In the genomic region with DNA sequence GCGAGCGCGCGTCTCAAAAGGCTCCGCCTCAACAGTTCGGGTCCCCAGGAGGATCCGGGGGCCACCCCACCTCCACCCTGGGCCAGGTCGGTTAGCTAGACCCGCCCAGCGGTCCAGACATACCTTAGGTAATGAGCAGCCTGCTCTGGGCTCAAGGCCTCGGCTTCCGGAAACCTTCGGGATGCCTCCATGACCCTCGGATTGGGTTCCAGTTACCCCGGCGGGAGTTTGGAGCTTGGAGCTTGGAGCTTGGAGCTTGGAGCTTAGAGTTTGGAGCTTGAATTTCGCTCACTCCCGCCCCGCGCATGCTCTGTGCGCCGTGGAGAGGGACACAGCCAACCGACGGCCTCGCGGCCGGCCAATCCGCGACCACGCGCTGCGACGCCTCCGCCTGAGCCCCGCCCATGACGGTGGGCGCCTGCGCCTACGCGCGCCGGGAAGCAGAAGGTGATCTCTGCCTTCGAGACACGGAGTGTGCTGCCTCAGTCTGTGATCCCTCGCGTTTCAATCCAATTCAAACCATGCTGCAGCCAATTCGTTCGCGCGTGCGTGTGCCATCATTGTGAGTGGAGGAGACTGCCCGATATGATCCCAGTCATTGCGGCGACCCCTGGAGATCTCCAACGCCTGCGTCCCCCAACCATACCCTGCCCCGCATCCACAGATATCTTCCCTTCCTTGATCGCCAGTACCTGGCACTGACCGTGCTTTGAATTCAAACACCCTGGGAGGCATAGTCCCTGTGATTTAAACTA, we compare ENCODE assay signal across 1 cellular context.
TF ChIP-seq lines count a peak whose summit lies in the region.

A gene with protein sequence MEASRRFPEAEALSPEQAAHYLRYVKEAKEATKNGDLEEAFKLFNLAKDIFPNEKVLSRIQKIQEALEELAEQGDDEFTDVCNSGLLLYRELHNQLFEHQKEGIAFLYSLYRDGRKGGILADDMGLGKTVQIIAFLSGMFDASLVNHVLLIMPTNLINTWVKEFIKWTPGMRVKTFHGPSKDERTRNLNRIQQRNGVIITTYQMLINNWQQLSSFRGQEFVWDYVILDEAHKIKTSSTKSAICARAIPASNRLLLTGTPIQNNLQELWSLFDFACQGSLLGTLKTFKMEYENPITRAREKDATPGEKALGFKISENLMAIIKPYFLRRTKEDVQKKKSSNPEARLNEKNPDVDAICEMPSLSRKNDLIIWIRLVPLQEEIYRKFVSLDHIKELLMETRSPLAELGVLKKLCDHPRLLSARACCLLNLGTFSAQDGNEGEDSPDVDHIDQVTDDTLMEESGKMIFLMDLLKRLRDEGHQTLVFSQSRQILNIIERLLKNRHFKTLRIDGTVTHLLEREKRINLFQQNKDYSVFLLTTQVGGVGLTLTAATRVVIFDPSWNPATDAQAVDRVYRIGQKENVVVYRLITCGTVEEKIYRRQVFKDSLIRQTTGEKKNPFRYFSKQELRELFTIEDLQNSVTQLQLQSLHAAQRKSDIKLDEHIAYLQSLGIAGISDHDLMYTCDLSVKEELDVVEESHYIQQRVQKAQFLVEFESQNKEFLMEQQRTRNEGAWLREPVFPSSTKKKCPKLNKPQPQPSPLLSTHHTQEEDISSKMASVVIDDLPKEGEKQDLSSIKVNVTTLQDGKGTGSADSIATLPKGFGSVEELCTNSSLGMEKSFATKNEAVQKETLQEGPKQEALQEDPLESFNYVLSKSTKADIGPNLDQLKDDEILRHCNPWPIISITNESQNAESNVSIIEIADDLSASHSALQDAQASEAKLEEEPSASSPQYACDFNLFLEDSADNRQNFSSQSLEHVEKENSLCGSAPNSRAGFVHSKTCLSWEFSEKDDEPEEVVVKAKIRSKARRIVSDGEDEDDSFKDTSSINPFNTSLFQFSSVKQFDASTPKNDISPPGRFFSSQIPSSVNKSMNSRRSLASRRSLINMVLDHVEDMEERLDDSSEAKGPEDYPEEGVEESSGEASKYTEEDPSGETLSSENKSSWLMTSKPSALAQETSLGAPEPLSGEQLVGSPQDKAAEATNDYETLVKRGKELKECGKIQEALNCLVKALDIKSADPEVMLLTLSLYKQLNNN (minus strand): TSS at position 307 of the 755 bp plus-strand sequence. CDS start 116 bp downstream, at position 191.

TF ChIP-seq in Ishikawa, 13 proteins besides CTCF, POLR2A, EP300 and RAD21 (continued from another document):
- no peak for TF ChIP-seq REST (IDR thresholded peaks at IDR 0.05; ENCODE audit: low read depth)
- peak; percentile 92 for TF ChIP-seq MAX (IDR thresholded peaks at IDR 0.05)
